Comparison of ENCODE assay signal across 20 cellular contexts in genomic region chr5:176317534-176318374, GRCh38.
"Had no signal": no experiment of that assay in that cellular context is flagged by ENCODE, and none has a peak within 500 bp of the region (broad histone marks: within the 10 kb centered on the region; RNA-seq: fewer than 3 reads in every experiment).

No MANE protein-coding gene starts in this region.

- H3K27ac Mint-ChIP-seq: activated B cell treated with CpG ODN at 0.5 μM for 24 hours; activated CD4-positive, alpha-beta T cell treated with anti-CD3 and anti-CD28 coated beads for 36 hours; activated naive CD4-positive, alpha-beta T cell treated with anti-CD3 and anti-CD28 coated beads, Interleukin-2, amount 50 U/mL, for 72 hours; T-helper 2 cell treated with Interferon-gamma antibody and Interleukin-4, amounts not matched to agents 5 μg/mL and 100 μg/mL, for 36 hours had no signal

- H3K4me3 ChIP-seq: colonic mucosa, spleen, thoracic aorta, uterus had no signal

- H3K27me3 Mint-ChIP-seq: activated B cell treated with CpG ODN at 0.5 μM for 24 hours; activated CD4-positive, alpha-beta T cell treated with anti-CD3 and anti-CD28 coated beads for 36 hours; naive thymus-derived CD8-positive, alpha-beta T cell had no signal

- H3K4me1 Mint-ChIP-seq: activated B cell treated with CpG ODN at 0.5 μM for 24 hours; activated CD4-positive, alpha-beta T cell treated with anti-CD3 and anti-CD28 coated beads for 36 hours; naive thymus-derived CD8-positive, alpha-beta T cell; neural crest cell had no signal

- H3K4me1 ChIP-seq: colonic mucosa, parathyroid adenoma, spleen, uterus had no signal

- H3K36me3 Mint-ChIP-seq: activated naive CD4-positive, alpha-beta T cell treated with anti-CD3 and anti-CD28 coated beads, Interleukin-2, amount 50 U/mL, for 72 hours had no signal

- H3K27me3 ChIP-seq: colonic mucosa, spleen, uterus had no signal

- H3K27ac ChIP-seq: colonic mucosa, parathyroid adenoma, thoracic aorta, uterus had no signal

- DNase-seq: activated B cell treated with CpG ODN at 0.5 μM for 24 hours; activated CD4-positive, alpha-beta T cell treated with anti-CD3 and anti-CD28 coated beads for 36 hours; activated naive CD4-positive, alpha-beta T cell; colonic mucosa; effector CD8-positive, alpha-beta T cell; kidney glomerular epithelial cell; left ventricle myocardium superior; midbrain; naive thymus-derived CD8-positive, alpha-beta T cell; occipital lobe; right cardiac atrium; spleen; stimulated activated naive CD4-positive, alpha-beta T cell; trophoblast cell; uterus had no signal

- H3K4me3 Mint-ChIP-seq: activated B cell treated with CpG ODN at 0.5 μM for 24 hours; activated CD4-positive, alpha-beta T cell treated with anti-CD3 and anti-CD28 coated beads for 36 hours; naive thymus-derived CD8-positive, alpha-beta T cell; neural crest cell; T-helper 2 cell treated with Interferon-gamma antibody and Interleukin-4, amounts not matched to agents 5 μg/mL and 100 μg/mL, for 36 hours had no signal

- H3K36me3 ChIP-seq: colonic mucosa, uterus had no signal

- ATAC-seq: activated CD4-positive, alpha-beta T cell treated with anti-CD3 and anti-CD28 coated beads for 36 hours; activated naive CD4-positive, alpha-beta T cell treated with anti-CD3 and anti-CD28 coated beads, Interleukin-2, amount 50 U/mL, for 72 hours; left ventricle myocardium superior; naive thymus-derived CD8-positive, alpha-beta T cell; right cardiac atrium had no signal

- H3K9me3 ChIP-seq: colonic mucosa, spleen, thoracic aorta, uterus had no signal

- H3K9me3 Mint-ChIP-seq: activated B cell treated with CpG ODN at 0.5 μM for 24 hours; activated naive CD4-positive, alpha-beta T cell treated with anti-CD3 and anti-CD28 coated beads, Interleukin-2, amount 50 U/mL, for 72 hours; naive thymus-derived CD8-positive, alpha-beta T cell; neural crest cell; T-helper 2 cell treated with Interferon-gamma antibody and Interleukin-4, amounts not matched to agents 5 μg/mL and 100 μg/mL, for 36 hours had no signal
